ENCODE assay signal across 8 cellular contexts in the genomic region with DNA sequence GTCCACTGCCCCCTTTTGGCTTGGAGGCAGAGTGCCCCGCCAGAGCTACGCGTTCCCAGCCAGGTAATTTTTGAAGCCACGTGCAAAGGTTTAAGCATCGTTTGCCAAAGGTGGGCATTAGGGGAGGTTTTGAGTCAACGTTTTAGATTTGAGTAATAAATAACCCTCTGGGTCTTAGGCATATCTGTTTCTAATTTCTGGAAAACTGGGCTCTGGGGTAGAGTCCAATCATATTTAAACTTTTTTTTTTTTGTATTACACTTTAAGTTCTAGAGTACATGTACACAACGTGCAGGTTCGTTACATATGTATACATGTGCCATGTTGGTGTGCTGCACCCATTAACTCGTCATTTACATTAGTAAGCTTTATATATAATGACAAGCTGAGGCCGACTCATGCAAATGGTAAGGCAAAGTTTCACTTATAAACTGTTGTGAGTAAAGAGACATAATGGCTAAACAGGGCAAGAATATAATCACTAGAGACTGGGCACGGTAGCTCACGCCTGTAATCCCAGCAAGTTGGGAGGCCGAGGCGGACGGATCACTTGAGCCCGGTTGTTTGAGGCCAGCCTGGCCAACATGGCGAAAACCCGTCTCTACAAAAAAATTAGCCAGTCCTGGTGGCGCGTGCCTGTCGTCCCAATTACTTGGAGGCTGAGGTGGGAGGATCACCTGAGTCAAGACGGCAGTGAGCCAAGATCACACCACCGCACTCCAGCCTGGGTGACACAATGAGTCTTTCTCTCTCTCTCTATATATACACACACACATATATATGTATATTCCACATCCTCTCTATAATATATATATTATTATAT. TPM values are rescaled to one million over a fixed set of nuclear protein-coding genes. Genes with fewer than 3 reads are reported as not detected.
DNase-seq lines count a peak whose midpoint lies in the region; ATAC-seq and TF ChIP-seq lines count a peak whose summit lies in the region.

No MANE protein-coding gene starts in this region.

- H3K18ac ChIP-seq in H9 (ENCODE audit: insufficient read length, low read depth, low read length) (no peak overlapping the region), mesenchymal stem cell (ENCODE audit: low read depth in 1 of 2, low read length in 2 of 2) (no peak overlapping the region)

- no peak for ATAC-seq in HG03457 (IDR thresholded peaks at IDR 0.05; ENCODE audit: unreplicated experiment)

- H3K79me1 ChIP-seq in H9 (ENCODE audit: insufficient read depth, low read depth, low read length, poor library complexity, severe bottlenecking) (peaks cover 2% of the 10 kb centered on the region), mesenchymal stem cell (replicated peaks; ENCODE audit: low read length, poor library complexity, severe bottlenecking) (peaks cover 12% of the 10 kb centered on the region)

- H3K9ac ChIP-seq in H9 (ENCODE audit: extremely low read depth, insufficient read length, low read length): no peak overlapping the region
- peak overlapping the region; percentile 92 for H3K9ac ChIP-seq in mesenchymal stem cell (ENCODE audit: low read length)

- peaks cover 2 to 8% of the 10 kb centered on the region in 2 experiments for H3K4me1 Mint-ChIP-seq in H9

- peak; percentile 98 for TF ChIP-seq CTCF in 22Rv1 (IDR thresholded peaks at IDR 0.05)
- peak; percentile 83 for TF ChIP-seq CTCF in H9 (conservative IDR thresholded peaks at IDR 0.05)
- TF ChIP-seq CTCF in ascending aorta (IDR thresholded peaks at IDR 0.05): peak; percentile 69 to 82 (median 79)

- H3T11ph ChIP-seq in H9 (ENCODE audit: low read length): no peak overlapping the region

- H3K27ac ChIP-seq in 22Rv1 (peak overlapping the region; percentile 76), H9 (ENCODE audit: insufficient read length, low read depth, low read length) (no peak overlapping the region), ascending aorta (peak overlapping the region; percentile 85 to 86), mesenchymal stem cell (ENCODE audit: low read length, poor library complexity, severe bottlenecking) (no peak overlapping the region)

- H2BK12ac ChIP-seq in H9 (ENCODE audit: insufficient read length, low read depth, low read length) (no peak overlapping the region), mesenchymal stem cell (ENCODE audit: low read length in 2 of 2) (no peak overlapping the region)

- H2AK5ac ChIP-seq in H9 (ENCODE audit: insufficient read length, low read length): no peak overlapping the region
- H2AK5ac ChIP-seq in mesenchymal stem cell (ENCODE audit: low read length, severe bottlenecking): no peak overlapping the region

- H2BK15ac ChIP-seq in H9 (ENCODE audit: low read depth, low read length) (no peak overlapping the region), mesenchymal stem cell (ENCODE audit: low read depth, poor library complexity, severe bottlenecking) (no peak overlapping the region)

- H3K4ac ChIP-seq in H9 (ENCODE audit: low read depth, low read length) (no peak overlapping the region), mesenchymal stem cell (ENCODE audit: low read depth in 1 of 2, low read length in 2 of 2) (no peak overlapping the region)

- H4K91ac ChIP-seq in H9 (ENCODE audit: insufficient read length, low read depth, low read length): no peak overlapping the region
- H4K91ac ChIP-seq in mesenchymal stem cell (ENCODE audit: low read length): no peak overlapping the region

- WGBS in H9 (ENCODE audit: extremely low coverage, insufficient read length, low lambda C conversion rate): no CpG with 5 or more reads among the region's 23 CpGs
- 60% methylated on average over 21 of the region's 23 CpGs for WGBS in mesenchymal stem cell

- H3K36me3 ChIP-seq in ascending aorta: no peaks in the 10 kb centered on the region
- H3K36me3 ChIP-seq in mesenchymal stem cell (ENCODE audit: control insufficient read depth in 1 of 2, insufficient read depth in 2 of 2, low read depth in 1 of 2, low read length in 2 of 2): peaks cover 8 to 11% of the 10 kb centered on the region in 2 experiments

- H3K14ac ChIP-seq in H9 (ENCODE audit: insufficient read depth, low read length) (no peak overlapping the region), mesenchymal stem cell (ENCODE audit: low read length in 2 of 2) (no peak overlapping the region)

- H3K36me3 Mint-ChIP-seq in H9 (ENCODE audit: insufficient read depth in 1 of 3, low read depth in 3 of 3): peaks cover 0 to 5% (median 5%) of the 10 kb centered on the region in 3 experiments; a peak in 3 of 7 replicates

- H3K56ac ChIP-seq in H9 (ENCODE audit: insufficient read length, low read depth, low read length): no peak overlapping the region

- no peaks in the 10 kb centered on the region for H3K27me3 Mint-ChIP-seq in H9 (ENCODE audit: low read depth)

- no peaks in the 10 kb centered on the region for H3K9me3 ChIP-seq in H9 (ENCODE audit: control insufficient read depth, low read depth, low read length)
- H3K9me3 ChIP-seq in ascending aorta: no peaks in the 10 kb centered on the region
- H3K9me3 ChIP-seq in mesenchymal stem cell (ENCODE audit: control insufficient read depth, low read length): no peaks in the 10 kb centered on the region

- H3K23ac ChIP-seq in H9 (ENCODE audit: insufficient read length, low read depth, low read length) (no peak overlapping the region), mesenchymal stem cell (ENCODE audit: low read length in 2 of 2) (no peak overlapping the region)

- H3K4me3 ChIP-seq in ascending aorta: peak overlapping the region; percentile 82 to 98
- H3K4me3 ChIP-seq in mesenchymal stem cell (ENCODE audit: insufficient read depth in 1 of 2, low read depth in 1 of 2, low read length in 2 of 2): peak overlapping the region; percentile 96 to 97

- peaks cover 9% of the 10 kb centered on the region; the same call in 1 of the 2 replicates for H3K79me2 ChIP-seq in H9 (ENCODE audit: insufficient read depth, low read length)

- no peak overlapping the region for H4K5ac ChIP-seq in H9 (ENCODE audit: insufficient read length, low read depth, low read length)

- peak overlapping the region; percentile 93 to 95 for H3K4me3 Mint-ChIP-seq in H9

- H2AFZ ChIP-seq in H9 (ENCODE audit: low read length) (no peak overlapping the region), mesenchymal stem cell (ENCODE audit: low read depth, low read length) (no peak overlapping the region)

- no peak overlapping the region for H4K8ac ChIP-seq in H9 (replicated peaks; ENCODE audit: insufficient read length, low read depth, low read length)
- H4K8ac ChIP-seq in mesenchymal stem cell (ENCODE audit: low read length): no peak overlapping the region

- no peaks in the 10 kb centered on the region for H3K27me3 ChIP-seq in H9 (ENCODE audit: insufficient read depth, low read length)
- no peaks in the 10 kb centered on the region for H3K27me3 ChIP-seq in ascending aorta
- H3K27me3 ChIP-seq in mesenchymal stem cell (ENCODE audit: control insufficient read depth in 1 of 2, insufficient read depth in 1 of 2, low read length in 2 of 2): no peaks in the 10 kb centered on the region

- DNase-seq in H9 (peak; percentile 98), ascending aorta (ENCODE audit: low spot score in 2 of 2) (no peak), mesenchymal stem cell (no peak), NOMO-1 treated with DMSO at 0.1 percent for 48 hours (lab: John Stamatoyannopoulos, UW; ENCODE audit: unreplicated experiment) (no peak), NCI-H1694 (lab: John Stamatoyannopoulos, UW) (no peak)
- no peak for DNase-seq in stimulated activated CD4-positive, alpha-beta T cell treated with anti-CD3 and anti-CD28 coated beads, Interleukin-4, amount 100 ng/mL, for 24 hours

- no peaks in the 10 kb centered on the region for H3K23me2 ChIP-seq in H9 (ENCODE audit: insufficient read length, low read depth, low read length, poor library complexity, severe bottlenecking)

- intact Hi-C loops in ascending aorta (cut with DNase I): loop anchor here (2.0 to 10.0 kb wide), 5 partner anchors 43 to 461 kb away; a partner anchor contains a TSS

- no peak overlapping the region for H2BK20ac ChIP-seq in H9 (ENCODE audit: low read depth, low read length, poor library complexity, severe bottlenecking)

- H3K9me3 Mint-ChIP-seq in H9: no peaks in the 10 kb centered on the region

- H2BK5ac ChIP-seq in H9 (ENCODE audit: insufficient read length, low read length) (no peak overlapping the region), mesenchymal stem cell (ENCODE audit: low read depth, low read length, poor library complexity, severe bottlenecking) (no peak overlapping the region)

- H3K27ac Mint-ChIP-seq in H9: peak overlapping the region; percentile 93 to 97 (median 93); a peak in 5 of 7 replicates

- H3K4me1 ChIP-seq in H9 (ENCODE audit: insufficient read depth, low read length): no peaks in the 10 kb centered on the region
- peaks cover 0 to 11% of the 10 kb centered on the region in 2 donors for H3K4me1 ChIP-seq in ascending aorta
- no peaks in the 10 kb centered on the region for H3K4me1 ChIP-seq in mesenchymal stem cell (ENCODE audit: control insufficient read depth, insufficient read depth, low read depth, low read length)

- H2BK120ac ChIP-seq in H9 (ENCODE audit: low read depth, low read length, poor library complexity, severe bottlenecking): no peak overlapping the region
- no peak overlapping the region for H2BK120ac ChIP-seq in mesenchymal stem cell (ENCODE audit: low read depth, low read length)

- H3K4me2 ChIP-seq in H9 (ENCODE audit: insufficient read depth, insufficient read length, low read length) (no peak overlapping the region), mesenchymal stem cell (ENCODE audit: low read length, poor library complexity, severe bottlenecking) (peak overlapping the region; percentile 8)

- H4K20me1 ChIP-seq in H9 (ENCODE audit: control insufficient read depth, insufficient read depth, insufficient read length): no peaks in the 10 kb centered on the region

RNA-seq across cellular contexts. Expression of a gene that starts 0.5 kb away (rescaled TPM):
- total RNA-seq in H9 (2021): 42.5 and 47.0 TPM in 2 replicates
- total RNA-seq in ascending aorta: 42.3 TPM
- polyA plus RNA-seq in mesenchymal stem cell (2013, experiment 1 of 2): 33.2 TPM
- polyA plus RNA-seq in mesenchymal stem cell (2013, experiment 2 of 2): 34.3 TPM

Comparison
In these comparisons a context has a peak if more than half of its experiments do, and no peak if none do; other contexts are left out.
1. H3K27ac ChIP-seq: peak in 22Rv1 (single experiment) and ascending aorta (2 of 2); none in H9 (single experiment) and mesenchymal stem cell (single experiment).
2. Peak in every context shown above with its lines, with median percentiles within 50 percentile points of each other: CTCF ChIP-seq.